ENCODE assay signal across 8 cellular contexts in the genomic region with DNA sequence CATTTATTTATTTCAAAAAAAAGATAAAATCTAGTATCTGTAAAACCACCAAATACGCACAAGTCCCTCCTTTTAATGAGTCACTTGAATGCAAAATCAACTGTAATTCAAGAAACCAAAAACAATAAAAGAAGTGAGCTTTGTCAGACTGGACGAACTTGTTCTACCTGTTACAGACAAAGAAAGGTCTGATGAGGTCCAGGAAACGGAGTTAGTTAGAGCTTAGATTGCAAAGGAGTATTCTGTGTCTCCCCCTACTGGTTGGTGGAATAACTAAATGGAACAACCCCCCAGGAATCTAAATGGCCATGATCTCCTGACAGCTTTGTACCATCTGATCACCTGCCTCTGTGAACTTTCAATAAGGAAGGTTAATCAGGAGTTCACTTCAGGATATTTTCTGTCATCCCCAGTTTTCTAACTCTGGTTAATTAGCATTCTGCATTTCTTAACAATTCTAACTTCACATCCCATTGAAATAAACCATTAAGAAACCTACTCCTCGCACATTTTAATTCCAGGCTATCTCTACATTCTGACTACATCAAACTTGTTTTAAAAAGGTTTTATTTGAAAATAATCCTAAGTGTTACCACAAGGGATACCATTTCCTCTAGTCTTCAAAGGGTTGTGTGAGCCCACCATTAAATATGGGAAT.
DNase-seq lines count a peak whose midpoint lies in the region; ATAC-seq and TF ChIP-seq lines count a peak whose summit lies in the region.

No MANE protein-coding gene starts in this region.

- H3F3A ChIP-seq in GM23248 (ENCODE audit: insufficient read depth) = no peaks in the 10 kb centered on the region

- H3K4me2 ChIP-seq in GM23248 (ENCODE audit: unreplicated experiment) = no peak overlapping the region

- H3K4me1 ChIP-seq in heart left ventricle (no peaks in the 10 kb centered on the region), GM23248 (ENCODE audit: insufficient read depth) (no peaks in the 10 kb centered on the region), mucosa of descending colon (ENCODE audit: low read depth) (peaks cover 11% of the 10 kb centered on the region)

- peak in 11 of 12 donors; percentile 20 to 64 (median 41) for TF ChIP-seq CTCF in heart left ventricle (IDR thresholded peaks at IDR 0.05)
- TF ChIP-seq CTCF in mucosa of descending colon (IDR thresholded peaks at IDR 0.05) = peak; percentile 27

- in situ Hi-C loops in GM23248 (cut with MboI) = no loop called here

- ATAC-seq in heart left ventricle (peak in 3 of 4 donors; percentile 36 to 61 (median 53)), Right ventricle myocardium inferior (no peak), mucosa of descending colon (peak; percentile 98)

- no peak for DNase-seq in heart left ventricle
- DNase-seq in Right ventricle myocardium inferior (ENCODE audit: missing footprints) = no peak
- DNase-seq in GM23248 = peak; percentile 33
- peak; percentile 74 for DNase-seq in KG1 (lab: John Stamatoyannopoulos, UW)
- DNase-seq in RKO (ENCODE audit: low spot score) = peak; percentile 66
- DNase-seq in central memory CD4-positive, alpha-beta T cell = peak; percentile 75
- peak in 1 of 3 donors; percentile 81 for DNase-seq in mucosa of descending colon
- DNase-seq in cerebellar nuclear complex (lab: John Stamatoyannopoulos, UW) = no peak

- H3K27me3 ChIP-seq in heart left ventricle = no peaks in the 10 kb centered on the region
- no peaks in the 10 kb centered on the region for H3K27me3 ChIP-seq in GM23248 (replicated peaks; ENCODE audit: insufficient read depth)

- TF ChIP-seq POLR2A in heart left ventricle (IDR thresholded peaks at IDR 0.05) = no peak

- H4K20me1 ChIP-seq in GM23248 (ENCODE audit: insufficient read depth) = no peaks in the 10 kb centered on the region

- no peak overlapping the region for H3K27ac ChIP-seq in heart left ventricle
- no peak overlapping the region for H3K27ac ChIP-seq in GM23248

- H3K79me2 ChIP-seq in GM23248 (ENCODE audit: insufficient read depth) = no peaks in the 10 kb centered on the region

- no peaks in the 10 kb centered on the region for H3K9me3 ChIP-seq in heart left ventricle
- no peaks in the 10 kb centered on the region for H3K9me3 ChIP-seq in GM23248 (ENCODE audit: low read depth)
- no peaks in the 10 kb centered on the region for H3K9me3 ChIP-seq in mucosa of descending colon

- H2AFZ ChIP-seq in GM23248 = no peak overlapping the region

- H3K9me2 ChIP-seq in GM23248 (ENCODE audit: insufficient read depth) = no peaks in the 10 kb centered on the region

- H3K36me3 ChIP-seq in heart left ventricle = no peaks in the 10 kb centered on the region
- no peaks in the 10 kb centered on the region for H3K36me3 ChIP-seq in GM23248 (ENCODE audit: low read depth)
- H3K36me3 ChIP-seq in mucosa of descending colon (ENCODE audit: low read depth) = no peaks in the 10 kb centered on the region

- intact Hi-C loops in heart left ventricle (cut with DNase I) (loop anchor here in 5 of 10 donors (2.0 to 10.0 kb wide), 3 partner anchors 193 to 201 kb away; no protein-coding TSS in a partner anchor), Right ventricle myocardium inferior (cut with DNase I) (no loop called here), mucosa of descending colon (cut with DNase I, micrococcal nuclease) (loop anchor here in 1 of 2 donors (2.0 kb wide), 1 partner anchor 199 kb away; no protein-coding TSS in a partner anchor)

- 45 to 49% (median 47%) methylated on average over 4 of the region's 4 CpGs for WGBS in heart left ventricle, 4 donors
- WGBS in GM23248 (ENCODE audit: low coverage in 1 of 2, low lambda C conversion rate in 2 of 2, missing lambda C conversion rate in 2 of 2), 2 experiments = 37 to 38% methylated on average over 4 of the region's 4 CpGs

- no peak overlapping the region for H3K9ac ChIP-seq in GM23248

- H3K4me3 ChIP-seq in heart left ventricle = no peak overlapping the region
- no peak overlapping the region for H3K4me3 ChIP-seq in GM23248
- no peak overlapping the region for H3K4me3 ChIP-seq in mucosa of descending colon

Comparison
In these comparisons a context has a peak if more than half of its experiments do, and no peak if none do; other contexts are left out.
1. DNase-seq: peak in GM23248 (single experiment), KG1 (single experiment), RKO (single experiment) and central memory CD4-positive, alpha-beta T cell (single experiment); none in heart left ventricle (0 of 5), Right ventricle myocardium inferior (single experiment) and cerebellar nuclear complex (0 of 2).